Comparison of ENCODE assay signal across 13 cellular contexts in the genomic region with DNA sequence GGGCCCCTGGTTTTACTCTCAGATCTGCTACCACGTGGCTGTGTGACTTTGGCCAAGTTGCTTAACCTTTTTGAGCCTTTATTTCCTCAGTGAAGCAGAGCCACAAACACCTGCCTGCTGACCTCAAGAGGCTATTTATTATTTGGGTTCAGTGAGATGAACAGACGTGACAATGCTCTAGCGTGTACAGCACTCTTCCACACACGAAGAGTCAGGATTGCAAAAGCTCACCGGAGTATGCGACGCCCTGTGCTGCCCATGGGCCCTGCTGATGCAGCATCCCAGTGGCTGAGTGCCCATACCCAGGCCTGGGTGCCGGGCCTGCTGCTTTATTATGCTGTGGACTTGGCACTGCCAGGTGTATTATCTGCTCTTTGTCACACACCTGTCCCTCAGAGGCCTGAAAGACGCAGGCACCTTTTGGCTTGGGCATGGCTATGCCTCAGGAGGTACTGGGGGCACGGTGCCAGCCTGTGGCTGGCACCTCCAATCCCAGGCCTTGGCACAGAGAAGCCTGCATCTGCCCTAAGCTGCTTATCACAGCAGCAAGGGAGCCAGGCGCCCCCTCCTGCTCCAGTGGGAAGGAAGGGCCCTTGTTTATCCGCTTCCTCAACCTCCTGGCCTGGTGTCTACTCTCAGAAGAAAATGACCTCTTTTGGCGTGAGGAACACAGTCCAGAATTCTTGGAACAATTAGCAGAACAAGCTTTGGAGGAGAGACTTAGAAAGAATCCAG. TPM values are rescaled to one million over a fixed set of nuclear protein-coding genes. Genes with fewer than 3 reads are reported as not detected.
DNase-seq lines count a peak whose midpoint lies in the region; ATAC-seq and TF ChIP-seq lines count a peak whose summit lies in the region.
"Had no signal": no experiment of that assay in that cellular context is flagged by ENCODE, and none has a peak within 500 bp of the region (broad histone marks: within the 10 kb centered on the region; RNA-seq: fewer than 3 reads in every experiment).

No MANE protein-coding gene starts in this region.

- DNase-seq in CD8-positive, alpha-beta memory T cell, result no peak
- DNase-seq in OCI-LY7 (ENCODE audit: low spot score) (peak; percentile 13), Right ventricle myocardium superior (peak; percentile 70), putamen (ENCODE audit: low spot score) (peak; percentile 58), CD1c-positive myeloid dendritic cell (ENCODE audit: extremely low spot score) (no peak), PC-3 (no peak), EL (no peak)
- DNase-seq in NK-92 treated with Interleukin-12 subunit alpha and Interleukin-12 subunit beta, amount 100 ng/mL, for 24 hours (lab: John Stamatoyannopoulos, UW), result no peak
- DNase-seq: GM23248, NCI-H1417, trophoblast cell had no signal

- POLR2A ChIA-PET in CD8-positive, alpha-beta memory T cell (lab: Charles Lee), result interaction anchor here (2.0 kb wide), 1 partner anchor 23 kb away, joined by 7 read pairs; a partner anchor contains a TSS
- POLR2A ChIA-PET in OCI-LY7 (lab: Charles Lee) (no interaction called here), PC-3 (lab: Charles Lee; ENCODE audit: unreplicated experiment) (no interaction called here)

- H2AFZ ChIP-seq in OCI-LY7 (ENCODE audit: low read length) (no peak overlapping the region), PC-3 (ENCODE audit: low read length) (no peak overlapping the region)
- H2AFZ ChIP-seq: GM23248 had no signal

- peaks cover 59% of the 10 kb centered on the region for H3K4me1 ChIP-seq in CD8-positive, alpha-beta memory T cell (ENCODE audit: insufficient read depth, low read length)
- H3K4me1 ChIP-seq in OCI-LY7 (ENCODE audit: insufficient read depth, low read length, poor library complexity, severe bottlenecking) (no peaks in the 10 kb centered on the region), PC-3 (ENCODE audit: insufficient read depth, low read length) (no peaks in the 10 kb centered on the region)

- H3F3A ChIP-seq in PC-3 (ENCODE audit: low read length, unreplicated experiment), result no peaks in the 10 kb centered on the region

- H3K9ac ChIP-seq in PC-3 (ENCODE audit: low read length), result no peak overlapping the region
- H3K9ac ChIP-seq: GM23248 had no signal

- H3K27me3 ChIP-seq in CD8-positive, alpha-beta memory T cell (ENCODE audit: insufficient read depth, low read length, poor library complexity, severe bottlenecking), result no peaks in the 10 kb centered on the region
- H3K27me3 ChIP-seq in PC-3 (ENCODE audit: low read length), result no peaks in the 10 kb centered on the region; the same call in none of the 2 replicates

- no peaks in the 10 kb centered on the region for H3K9me3 Mint-ChIP-seq in CD8-positive, alpha-beta memory T cell
- H3K9me3 Mint-ChIP-seq: dendritic cell treated with granulocyte-macrophage colony-stimulating factor and Interleukin-4, amounts not matched to agents 40 ng/mL and 50 ng/mL, for 4 days had no signal

- H3K27ac ChIP-seq in CD8-positive, alpha-beta memory T cell (ENCODE audit: low read depth, low read length), result no peak overlapping the region
- H3K27ac ChIP-seq in OCI-LY7 (ENCODE audit: low read depth, low read length, poor library complexity, severe bottlenecking) (no peak overlapping the region), PC-3 (ENCODE audit: low read length) (no peak overlapping the region)
- H3K27ac ChIP-seq: GM23248 had no signal

- H4K20me1 ChIP-seq in OCI-LY7 (ENCODE audit: insufficient read depth, low read length) (no peaks in the 10 kb centered on the region), PC-3 (ENCODE audit: low read length) (no peaks in the 10 kb centered on the region)

- H3K36me3 Mint-ChIP-seq in CD8-positive, alpha-beta memory T cell, result no peaks in the 10 kb centered on the region

- no peak overlapping the region for H3K4me3 ChIP-seq in CD8-positive, alpha-beta memory T cell (ENCODE audit: low read length)
- H3K4me3 ChIP-seq in OCI-LY7 (ENCODE audit: low read depth, low read length, poor library complexity, severe bottlenecking), result no peak overlapping the region
- no peak overlapping the region for H3K4me3 ChIP-seq in PC-3 (ENCODE audit: low read length)
- H3K4me3 ChIP-seq: GM23248 had no signal

- ATAC-seq in Right ventricle myocardium superior (ENCODE audit: poor library complexity) (peak; percentile 47), PC-3 (no peak)
- ATAC-seq: SK-N-SH treated with all-trans-retinoic acid at 6 μM for 48 hours had no signal

- H3K9me2 ChIP-seq in OCI-LY7 (ENCODE audit: insufficient read depth, low read length) (no peaks in the 10 kb centered on the region), PC-3 (replicated peaks; ENCODE audit: low read length) (no peaks in the 10 kb centered on the region)

- peaks cover 56 to 73% (median 69%) of the 10 kb centered on the region in 3 donors for H3K4me1 Mint-ChIP-seq in CD8-positive, alpha-beta memory T cell

- H3K27me3 Mint-ChIP-seq in CD8-positive, alpha-beta memory T cell, result no peaks in the 10 kb centered on the region
- H3K27me3 Mint-ChIP-seq: dendritic cell treated with granulocyte-macrophage colony-stimulating factor and Interleukin-4, amounts not matched to agents 40 ng/mL and 50 ng/mL, for 4 days had no signal

- intact Hi-C loops in OCI-LY7 (cut with micrococcal nuclease; ENCODE audit: unreplicated experiment), result loop anchor here (10.0 kb wide), 1 partner anchor 235 kb away; no protein-coding TSS in a partner anchor
- intact Hi-C loops in Right ventricle myocardium superior (cut with DNase I), result no loop called here
- intact Hi-C loops in PC-3 (cut with micrococcal nuclease), result no loop called here

- no peaks in the 10 kb centered on the region for H3K9me3 ChIP-seq in CD8-positive, alpha-beta memory T cell (ENCODE audit: low read length)
- no peaks in the 10 kb centered on the region for H3K9me3 ChIP-seq in OCI-LY7 (ENCODE audit: low read length)
- H3K9me3 ChIP-seq in PC-3 (ENCODE audit: low read length), result no peaks in the 10 kb centered on the region

- H3K79me2 ChIP-seq in OCI-LY7 (ENCODE audit: insufficient read depth, low read depth, low read length) (no peaks in the 10 kb centered on the region), PC-3 (ENCODE audit: low read length) (no peaks in the 10 kb centered on the region)

- no peaks in the 10 kb centered on the region for H3K36me3 ChIP-seq in CD8-positive, alpha-beta memory T cell (ENCODE audit: insufficient read depth, low read length)
- H3K36me3 ChIP-seq in OCI-LY7 (ENCODE audit: insufficient read depth, low read length) (no peaks in the 10 kb centered on the region), PC-3 (ENCODE audit: low read depth, low read length) (no peaks in the 10 kb centered on the region; the same call in 1 of the 2 replicates)

- BruUV-seq in OCI-LY7 (replicated peaks; lab: Mats Ljungman, UMichigan), result no TSS peak
- BruUV-seq in PC-3 (replicated peaks; lab: Mats Ljungman, UMichigan), result no TSS peak

- TF ChIP-seq CTCF in OCI-LY7 (conservative IDR thresholded peaks at IDR 0.05; ENCODE audit: low read length), result no peak
- no peak for TF ChIP-seq CTCF in PC-3 (conservative IDR thresholded peaks at IDR 0.05; ENCODE audit: low read depth, low read length)

- CTCF ChIA-PET in CD8-positive, alpha-beta memory T cell (lab: Charles Lee), result interaction anchor here (0.8 to 8.0 kb wide), 2 partner anchors 21 to 26 kb away, joined by 3 to 30 read pairs; no protein-coding TSS in a partner anchor
- CTCF ChIA-PET in OCI-LY7 (lab: Charles Lee; ENCODE audit: unreplicated experiment), result no interaction called here
- CTCF ChIA-PET in PC-3 (lab: Charles Lee), result no interaction called here

- no peak overlapping the region for H3K4me2 ChIP-seq in OCI-LY7 (ENCODE audit: low read length)
- H3K4me2 ChIP-seq in PC-3 (ENCODE audit: low read length), result no peak overlapping the region

- peak overlapping the region; percentile 66 to 97 (median 92) for H3K27ac Mint-ChIP-seq in CD8-positive, alpha-beta memory T cell
- H3K27ac Mint-ChIP-seq: dendritic cell treated with granulocyte-macrophage colony-stimulating factor and Interleukin-4, amounts not matched to agents 40 ng/mL and 50 ng/mL, for 4 days had no signal

- H3K4me3 Mint-ChIP-seq in CD8-positive, alpha-beta memory T cell, result peak overlapping the region; percentile 0 to 89 (median 77)
- H3K4me3 Mint-ChIP-seq: dendritic cell treated with granulocyte-macrophage colony-stimulating factor and Interleukin-4, amounts not matched to agents 40 ng/mL and 50 ng/mL, for 4 days had no signal

RNA-seq across cellular contexts. Expression of a gene that starts 22.3 kb away (rescaled TPM):
- total RNA-seq in CD8-positive, alpha-beta memory T cell, result 10 to 100 TPM; 43.1 to 45.2 TPM
- 228 TPM for polyA plus RNA-seq in CD8-positive, alpha-beta memory T cell
- 0.10 and 0.57 TPM in 2 replicates for total RNA-seq in OCI-LY7 (2014; rRNA removed; shearing (Covaris generic))
- total RNA-seq in OCI-LY7 (2022), result not detected in 2 replicates
- 11.1 TPM for total RNA-seq in Right ventricle myocardium superior
- total RNA-seq in PC-3 (2014; rRNA removed), result 3.7 and 6.2 TPM in 2 replicates

RNA-seq across cellular contexts. Expression of a gene that starts 57.9 kb away (rescaled TPM):
- under 1 TPM; 0.82 to 0.96 TPM for total RNA-seq in CD8-positive, alpha-beta memory T cell
- polyA plus RNA-seq in CD8-positive, alpha-beta memory T cell, result 12.1 TPM
- total RNA-seq in OCI-LY7 (2014; rRNA removed; shearing (Covaris generic)), result 1.1 and 2.3 TPM in 2 replicates
- total RNA-seq in OCI-LY7 (2022), result 0.74 and 0.91 TPM in 2 replicates
- total RNA-seq in Right ventricle myocardium superior, result 70.5 TPM
- 0.17 and 0.58 TPM in 2 replicates for total RNA-seq in PC-3 (2014; rRNA removed)

Comparison
In these comparisons a context has a peak if more than half of its experiments do, and no peak if none do; other contexts are left out.
1. DNase-seq: peak in OCI-LY7 (single experiment), Right ventricle myocardium superior (single experiment) and putamen (single experiment); none in CD8-positive, alpha-beta memory T cell (0 of 5), NK-92 treated with Interleukin-12 subunit alpha and Interleukin-12 subunit beta, amount 100 ng/mL, for 24 hours (single experiment), CD1c-positive myeloid dendritic cell (single experiment), PC-3 (single experiment) and EL (single experiment).
2. RNA of a gene that starts 57.9 kb away (total RNA-seq): 70.5 TPM in Right ventricle myocardium superior (single experiment); 0.74 to 2.3 TPM in OCI-LY7, 0.82 to 0.96 TPM in CD8-positive, alpha-beta memory T cell and 0.17 to 0.58 TPM in PC-3; every median in the first group is over 10 times any median in the second.